22 cellular contexts compared by ENCODE assay signal in the genomic region with DNA sequence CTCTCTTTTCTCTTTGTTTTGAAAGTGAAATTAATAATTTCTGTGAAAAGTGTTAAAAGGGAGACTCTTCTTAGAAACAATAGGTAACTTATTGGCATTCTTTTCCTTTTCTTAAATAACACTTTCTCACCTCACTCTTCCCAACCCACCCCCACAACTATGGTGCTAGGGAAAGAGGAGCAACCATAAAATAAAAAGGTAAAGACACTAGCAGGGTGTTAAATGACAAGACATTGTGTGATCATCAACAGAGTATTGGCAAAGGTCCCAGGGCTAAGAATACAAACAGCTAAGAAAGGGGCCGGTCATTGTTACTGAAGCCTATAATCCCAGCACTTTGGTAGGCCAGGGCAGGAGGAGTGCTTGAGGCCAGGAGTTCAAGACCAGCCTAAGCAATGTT.
"Had no signal": no experiment of that assay in that cellular context is flagged by ENCODE, and none has a peak within 500 bp of the region (broad histone marks: within the 10 kb centered on the region; RNA-seq: fewer than 3 reads in every experiment).

No MANE protein-coding gene starts in this region.

- DNase-seq: activated CD4-positive, alpha-beta T cell treated with anti-CD3 and anti-CD28 coated beads for 4 hours; activated CD4-positive, alpha-beta T cell treated with anti-CD3 and anti-CD28 coated beads, Interleukin-2, amount 50 U/mL, for 4 hours; activated effector memory CD4-positive, alpha-beta T cell treated with anti-CD3 and anti-CD28 coated beads, Interleukin-2, amount 50 U/mL, for 16 hours; activated naive CD4-positive, alpha-beta T cell treated with anti-CD3 and anti-CD28 coated beads for 36 hours; activated naive CD8-positive, alpha-beta T cell treated with anti-CD3 and anti-CD28 coated beads for 36 hours; activated T-cell treated with anti-CD3 and anti-CD28 coated beads for 4 hours; adrenal gland; aorta; cerebellar nuclear complex; colonic mucosa; effector CD8-positive, alpha-beta T cell; esophagus squamous epithelium; foreskin melanocyte; left ventricle myocardium inferior; naive B cell; spleen; stimulated activated naive CD4-positive, alpha-beta T cell treated with Interleukin-2 at 50 U/mL for 16 hours; T-helper 9 cell; testis; transverse colon; uterus had no signal

- ATAC-seq: right cardiac atrium had no signal
